8 cellular contexts compared by ENCODE assay signal in the genomic region with DNA sequence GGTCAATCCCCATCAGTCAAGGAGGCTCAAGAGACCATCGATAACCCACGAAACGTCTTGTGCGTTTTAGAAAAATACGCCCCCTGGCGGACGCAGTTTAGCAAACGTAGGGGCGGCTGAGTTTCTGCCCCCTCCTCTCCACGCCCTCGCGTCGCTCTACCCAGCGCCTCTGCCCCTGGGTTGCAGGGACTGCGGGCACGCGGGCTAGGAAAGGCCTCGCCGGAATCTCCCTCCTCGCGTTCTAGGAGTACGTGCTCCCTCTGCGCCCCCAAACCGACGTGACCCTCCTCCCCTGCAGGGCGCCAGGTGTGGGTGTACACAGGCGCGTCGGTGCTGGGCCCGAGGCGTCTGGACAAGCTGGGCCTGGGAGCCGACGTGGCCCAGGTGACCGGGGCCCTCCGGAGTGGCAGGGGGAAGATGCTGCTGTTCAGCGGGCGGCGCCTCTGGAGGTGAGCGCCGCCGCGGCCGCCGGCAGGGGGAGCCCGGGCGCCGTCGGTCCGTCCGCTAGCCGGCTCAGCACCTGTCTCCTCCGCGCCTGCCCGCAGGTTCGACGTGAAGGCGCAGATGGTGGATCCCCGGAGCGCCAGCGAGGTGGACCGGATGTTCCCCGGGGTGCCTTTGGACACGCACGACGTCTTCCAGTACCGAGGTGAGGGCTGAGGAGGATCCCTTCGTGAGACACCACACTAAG. TPM values are rescaled to one million over a fixed set of nuclear protein-coding genes. Genes with fewer than 3 reads are reported as not detected.
A peak's percentile ranks its signal among the peaks of the same experiment; 100 is the strongest.
DNase-seq lines count a peak whose midpoint lies in the region; ATAC-seq, FAIRE-seq and TF ChIP-seq lines count a peak whose summit lies in the region.

No MANE protein-coding gene starts in this region.

- H3K9ac ChIP-seq in KMS-11: no peak overlapping the region

- H3K27ac Mint-ChIP-seq in activated T-helper 1 cell treated with anti-CD3 and anti-CD28 coated beads, Interleukin-12 subunit alpha, Interleukin-12 subunit beta, Interleukin-2, Interleukin-4 antibody, amounts not matched to agents 30 ng/mL and 10 ng/mL and 1 ng/mL, durations not matched to agents 14 hours and 24 hours and 36 hours: no peak overlapping the region
- H3K27ac Mint-ChIP-seq in progenitor cell of endocrine pancreas: no peak overlapping the region

- no peaks in the 10 kb centered on the region for H4K20me1 ChIP-seq in KMS-11 (ENCODE audit: insufficient read depth)

- intact Hi-C loops in activated T-helper 1 cell treated with anti-CD3 and anti-CD28 coated beads, Interleukin-12 subunit alpha, Interleukin-12 subunit beta, Interleukin-2, Interleukin-4 antibody, amounts not matched to agents 30 ng/mL and 10 ng/mL and 1 ng/mL, durations not matched to agents 14 hours and 24 hours and 36 hours (cut with micrococcal nuclease): loop anchor here (1.0 to 5.0 kb wide), 5 partner anchors 8 to 333 kb away; partner anchors contain the start of gene ZNF335

- H3K9me3 Mint-ChIP-seq in activated T-helper 1 cell treated with anti-CD3 and anti-CD28 coated beads, Interleukin-12 subunit alpha, Interleukin-12 subunit beta, Interleukin-2, Interleukin-4 antibody, amounts not matched to agents 30 ng/mL and 10 ng/mL and 1 ng/mL, durations not matched to agents 14 hours and 24 hours and 36 hours: no peaks in the 10 kb centered on the region
- peaks cover 5% of the 10 kb centered on the region for H3K9me3 Mint-ChIP-seq in progenitor cell of endocrine pancreas (ENCODE audit: low read depth)

- peak overlapping the region; percentile 38 for H3K4me3 Mint-ChIP-seq in activated T-helper 1 cell treated with anti-CD3 and anti-CD28 coated beads, Interleukin-12 subunit alpha, Interleukin-12 subunit beta, Interleukin-2, Interleukin-4 antibody, amounts not matched to agents 30 ng/mL and 10 ng/mL and 1 ng/mL, durations not matched to agents 14 hours and 24 hours and 36 hours
- H3K4me3 Mint-ChIP-seq in progenitor cell of endocrine pancreas (ENCODE audit: low read depth): no peak overlapping the region

- H3K4me1 Mint-ChIP-seq in activated T-helper 1 cell treated with anti-CD3 and anti-CD28 coated beads, Interleukin-12 subunit alpha, Interleukin-12 subunit beta, Interleukin-2, Interleukin-4 antibody, amounts not matched to agents 30 ng/mL and 10 ng/mL and 1 ng/mL, durations not matched to agents 14 hours and 24 hours and 36 hours (ENCODE audit: low read depth): peaks cover 52% of the 10 kb centered on the region
- H3K4me1 Mint-ChIP-seq in progenitor cell of endocrine pancreas (ENCODE audit: low read depth): no peaks in the 10 kb centered on the region

- H3K27ac ChIP-seq in KMS-11: no peak overlapping the region

- H3K27me3 ChIP-seq in KMS-11 (ENCODE audit: insufficient read depth, low read depth): peaks cover 4% of the 10 kb centered on the region; the same call in 1 of the 2 replicates

- DNase-seq in AG08396 (ENCODE audit: low spot score) (peak; percentile 81), GM19239 (ENCODE audit: insufficient read length, low spot score) (peak; percentile 80), foreskin fibroblast (peak in 1 of 2 donors; percentile 67), progenitor cell of endocrine pancreas (ENCODE audit: low spot score, unreplicated experiment) (peak; percentile 58)
- DNase-seq in activated T-helper 1 cell treated with anti-CD3 and anti-CD28 coated beads, Interleukin-12 subunit alpha, Interleukin-12 subunit beta, Interleukin-2, Interleukin-4 antibody, amounts not matched to agents 30 ng/mL and 10 ng/mL and 1 ng/mL, durations not matched to agents 14 hours and 24 hours and 36 hours (ENCODE audit: low spot score): peak; percentile 58

- peak overlapping the region; percentile 26; the same call in 1 of the 2 replicates for H3K4me2 ChIP-seq in KMS-11

- peak; percentile 93 for TF ChIP-seq CTCF in KMS-11 (conservative IDR thresholded peaks at IDR 0.05; ENCODE audit: low read depth, low read length)
- peak; percentile 61 for TF ChIP-seq CTCF in foreskin fibroblast (IDR thresholded peaks at IDR 0.05; ENCODE audit: low read depth, low read length)
- TF ChIP-seq CTCF in progenitor cell of endocrine pancreas (IDR thresholded peaks at IDR 0.05; ENCODE audit: unreplicated experiment): peak; percentile 66

- peaks cover 10% of the 10 kb centered on the region for H3K36me3 Mint-ChIP-seq in activated T-helper 1 cell treated with anti-CD3 and anti-CD28 coated beads, Interleukin-12 subunit alpha, Interleukin-12 subunit beta, Interleukin-2, Interleukin-4 antibody, amounts not matched to agents 30 ng/mL and 10 ng/mL and 1 ng/mL, durations not matched to agents 14 hours and 24 hours and 36 hours (ENCODE audit: low read depth)
- H3K36me3 Mint-ChIP-seq in progenitor cell of endocrine pancreas (ENCODE audit: insufficient read depth): no peaks in the 10 kb centered on the region

- peak overlapping the region; percentile 52 for H2AFZ ChIP-seq in KMS-11 (ENCODE audit: low read depth)

- H3K4me1 ChIP-seq in KMS-11 (ENCODE audit: low read depth, poor library complexity, severe bottlenecking): peaks cover 12% of the 10 kb centered on the region

- FAIRE-seq in GM19239 (lab: Jason Lieb, UNC): no peak

- no peaks in the 10 kb centered on the region for H3K36me3 ChIP-seq in KMS-11 (ENCODE audit: insufficient read depth)

- no peaks in the 10 kb centered on the region for H3K79me2 ChIP-seq in KMS-11 (ENCODE audit: insufficient read depth, low read depth)

- ATAC-seq in GM18870 (IDR thresholded peaks at IDR 0.05; ENCODE audit: unreplicated experiment): no peak

- H3K4me3 ChIP-seq in KMS-11 (IDR thresholded peaks at IDR 0.05; ENCODE audit: insufficient read depth, low read depth, low read length): no peak overlapping the region
- H3K4me3 ChIP-seq in foreskin fibroblast (ENCODE audit: low read depth in 1 of 2, low read length in 2 of 2): no peak overlapping the region

- peaks cover 59% of the 10 kb centered on the region for H3K27me3 Mint-ChIP-seq in activated T-helper 1 cell treated with anti-CD3 and anti-CD28 coated beads, Interleukin-12 subunit alpha, Interleukin-12 subunit beta, Interleukin-2, Interleukin-4 antibody, amounts not matched to agents 30 ng/mL and 10 ng/mL and 1 ng/mL, durations not matched to agents 14 hours and 24 hours and 36 hours (ENCODE audit: insufficient read depth)
- H3K27me3 Mint-ChIP-seq in progenitor cell of endocrine pancreas: peaks cover 74% of the 10 kb centered on the region

TF ChIP-seq in PFSK-1, 5 proteins besides CTCF, POLR2A, EP300 and RAD21:
- no peak for TF ChIP-seq TAF1 (IDR thresholded peaks at IDR 0.05; ENCODE audit: borderline replicate concordance, insufficient read depth, low read length)
- TF ChIP-seq POLR2AphosphoS5 (IDR thresholded peaks at IDR 0.05; ENCODE audit: low read depth, low read length): no peak
- peak; percentile 75 for TF ChIP-seq FOXP2 (optimal IDR thresholded peaks at IDR 0.05; ENCODE audit: borderline replicate concordance, extremely low read depth, extremely low read length, insufficient read depth)
- no peak for TF ChIP-seq SIN3A (IDR thresholded peaks at IDR 0.05; ENCODE audit: borderline replicate concordance, insufficient read depth, low read length)

RNA-seq across cellular contexts. Expression of gene MMP9, which starts 5.3 kb away (rescaled TPM):
- not detected for polyA plus RNA-seq in PFSK-1 (2012; ENCODE audit: insufficient read length, low read depth)
- total RNA-seq in activated T-helper 1 cell treated with anti-CD3 and anti-CD28 coated beads, Interleukin-12 subunit alpha, Interleukin-12 subunit beta, Interleukin-2, Interleukin-4 antibody, amounts not matched to agents 30 ng/mL and 10 ng/mL and 1 ng/mL, durations not matched to agents 14 hours and 24 hours and 36 hours: 0.08 TPM in 1 of 2 replicates, not detected in the other
- not detected in 2 replicates for total RNA-seq in progenitor cell of endocrine pancreas

RNA-seq across cellular contexts. Expression of gene SLC12A5, which starts 15.0 kb away (rescaled TPM):
- 11.8 TPM for polyA plus RNA-seq in PFSK-1 (2012; ENCODE audit: insufficient read length, low read depth)
- total RNA-seq in activated T-helper 1 cell treated with anti-CD3 and anti-CD28 coated beads, Interleukin-12 subunit alpha, Interleukin-12 subunit beta, Interleukin-2, Interleukin-4 antibody, amounts not matched to agents 30 ng/mL and 10 ng/mL and 1 ng/mL, durations not matched to agents 14 hours and 24 hours and 36 hours: 0.42 TPM in 1 of 2 replicates, not detected in the other
- 8.5 and 8.8 TPM in 2 replicates for total RNA-seq in progenitor cell of endocrine pancreas

RNA-seq across cellular contexts. Expression of gene ZNF335, which starts 42.0 kb away (rescaled TPM):
- 20.5 TPM for polyA plus RNA-seq in PFSK-1 (2012; ENCODE audit: insufficient read length, low read depth)
- total RNA-seq in activated T-helper 1 cell treated with anti-CD3 and anti-CD28 coated beads, Interleukin-12 subunit alpha, Interleukin-12 subunit beta, Interleukin-2, Interleukin-4 antibody, amounts not matched to agents 30 ng/mL and 10 ng/mL and 1 ng/mL, durations not matched to agents 14 hours and 24 hours and 36 hours: 38.3 and 40.9 TPM in 2 replicates
- 27.4 and 28.5 TPM in 2 replicates for total RNA-seq in progenitor cell of endocrine pancreas
